In the genomic region with DNA sequence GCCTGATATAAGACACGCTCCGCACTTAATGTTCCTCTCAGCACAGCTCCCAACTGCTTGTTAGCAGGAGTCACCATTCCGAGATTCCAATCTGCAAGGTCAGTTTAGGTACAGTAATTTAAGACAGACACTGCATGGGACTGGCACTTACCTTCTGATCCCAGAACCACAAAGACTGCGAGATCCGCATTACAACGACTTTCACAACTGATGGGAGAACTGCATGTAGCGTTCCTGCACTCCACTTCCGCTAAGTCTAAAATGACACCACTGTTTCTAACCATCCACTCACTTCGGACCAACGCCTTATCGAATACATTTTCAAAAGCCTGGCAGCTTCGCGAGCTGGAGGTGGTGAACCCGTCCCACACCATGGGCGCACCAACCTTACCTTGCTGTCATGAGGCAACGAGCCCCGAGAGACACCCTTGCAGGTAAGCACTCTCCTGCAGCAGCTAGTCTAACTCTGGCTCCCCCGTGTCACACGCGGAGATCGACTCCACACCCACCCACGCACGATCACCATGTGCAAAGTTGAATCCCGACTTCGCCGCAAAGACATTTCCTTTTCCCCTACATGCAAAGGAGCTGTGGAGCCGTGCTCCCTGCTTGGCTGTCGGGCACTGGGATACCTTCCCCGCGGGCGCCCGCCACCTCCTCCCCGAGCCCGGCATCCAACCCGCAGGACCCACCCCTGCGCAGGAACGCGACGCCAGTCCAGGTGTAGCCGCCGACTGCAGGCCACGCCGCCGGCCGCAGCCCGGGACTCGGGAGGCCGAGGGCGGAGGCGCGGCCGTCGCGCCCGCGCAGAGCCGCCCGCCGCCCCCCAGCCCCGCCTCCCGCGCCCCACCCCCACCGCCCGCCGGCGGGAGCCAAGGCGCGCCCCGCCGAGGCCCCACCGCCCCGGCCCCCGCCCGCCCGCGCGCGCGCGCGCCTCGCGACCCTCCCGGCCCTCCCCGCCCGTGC, we compare ENCODE assay signal across 1 cellular context.
TF ChIP-seq lines count a peak whose summit lies in the region.

No MANE protein-coding gene starts in this region.

TF ChIP-seq in neural cell, 6 proteins besides CTCF, POLR2A, EP300 and RAD21 (continued from another document):
- TF ChIP-seq REST (IDR thresholded peaks at IDR 0.05; ENCODE audit: borderline replicate concordance) (no peak), POLR2AphosphoS5 (IDR thresholded peaks at IDR 0.05) (no peak)
TF ChIP-seq in neural cell: peak in this region for 2.
